ENCODE assay signal across 18 cellular contexts in the genomic region with DNA sequence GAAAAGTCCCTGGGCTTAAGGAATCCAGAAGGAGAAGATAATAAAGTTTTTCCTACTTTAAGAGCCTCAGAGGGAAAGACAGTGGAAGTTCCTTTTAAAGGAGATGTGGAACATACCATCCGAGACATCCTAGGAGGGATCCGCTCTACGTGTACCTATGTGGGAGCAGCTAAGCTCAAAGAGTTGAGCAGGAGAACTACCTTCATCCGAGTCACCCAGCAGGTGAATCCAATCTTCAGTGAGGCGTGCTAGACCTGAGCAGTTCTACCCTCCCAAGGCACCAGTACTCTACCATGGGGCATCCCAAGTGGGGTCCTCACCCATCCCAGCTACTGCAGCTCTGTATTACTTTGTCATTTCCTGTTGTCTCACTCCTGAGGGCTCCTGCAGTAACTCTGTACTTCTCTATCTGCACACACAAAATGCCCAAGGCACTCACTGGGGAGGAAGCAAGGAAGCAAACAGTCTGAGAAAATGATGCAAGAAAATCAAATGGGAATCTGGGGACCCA. TPM values are rescaled to one million over a fixed set of nuclear protein-coding genes. Genes with fewer than 3 reads are reported as not detected.
DNase-seq lines count a peak whose midpoint lies in the region; ATAC-seq and TF ChIP-seq lines count a peak whose summit lies in the region.
"Had no signal": no experiment of that assay in that cellular context is flagged by ENCODE, and none has a peak within 500 bp of the region (broad histone marks: within the 10 kb centered on the region; RNA-seq: fewer than 3 reads in every experiment).

No MANE protein-coding gene starts in this region.

- H3K4me3 Mint-ChIP-seq in activated naive CD4-positive, alpha-beta T cell treated with anti-CD3 and anti-CD28 coated beads, Interleukin-2, amount 50 U/mL, for 24 hours, result peak overlapping the region; percentile 40
- H3K4me3 Mint-ChIP-seq in activated B cell treated with CpG ODN at 0.5 μM for 24 hours, result peak overlapping the region; percentile 45
- H3K4me3 Mint-ChIP-seq in glutamatergic neuron (ENCODE audit: unreplicated experiment), result peak overlapping the region; percentile 13
- no peak overlapping the region for H3K4me3 Mint-ChIP-seq in stimulated activated naive B cell treated with anti-CD40 and anti-IgM and Interleukin-4, amounts not matched to agents 10 μg/mL and 1 μg/mL and 100 μg/mL, for 72 hours
- H3K4me3 Mint-ChIP-seq: dendritic cell treated with granulocyte-macrophage colony-stimulating factor and Interleukin-4, amounts not matched to agents 40 ng/mL and 50 ng/mL, for 4 days had no signal

- H3K27me3 Mint-ChIP-seq in activated naive CD4-positive, alpha-beta T cell treated with anti-CD3 and anti-CD28 coated beads, Interleukin-2, amount 50 U/mL, for 24 hours, result no peaks in the 10 kb centered on the region
- H3K27me3 Mint-ChIP-seq in activated B cell treated with CpG ODN at 0.5 μM for 24 hours (no peaks in the 10 kb centered on the region), glutamatergic neuron (ENCODE audit: unreplicated experiment) (peaks cover 7% of the 10 kb centered on the region)
- H3K27me3 Mint-ChIP-seq in stimulated activated naive B cell treated with anti-CD40 and anti-IgM and Interleukin-4, amounts not matched to agents 10 μg/mL and 1 μg/mL and 100 μg/mL, for 72 hours, result no peaks in the 10 kb centered on the region
- H3K27me3 Mint-ChIP-seq: dendritic cell treated with granulocyte-macrophage colony-stimulating factor and Interleukin-4, amounts not matched to agents 40 ng/mL and 50 ng/mL, for 4 days had no signal

- CTCF ChIA-PET in activated B cell treated with CpG ODN at 0.5 μM for 24 hours (lab: Charles Lee), result interaction anchor here (1.1 to 1.8 kb wide), 4 partner anchors 23 to 193 kb away, joined by 3 to 4 read pairs (median 4); partner anchors contain the start of gene MDP1

- POLR2A ChIA-PET in activated B cell treated with CpG ODN at 0.5 μM for 24 hours (lab: Charles Lee), result interaction anchor here (0.5 to 11.1 kb wide), 13 partner anchors 10 to 191 kb away, joined by 3 to 242 read pairs (median 3); partner anchors contain the start of genes CBLN3, CHMP4A, DHRS1 and KHNYN

- intact Hi-C loops in activated B cell treated with CpG ODN at 0.5 μM for 24 hours (cut with micrococcal nuclease), result no loop called here

- H3K27ac Mint-ChIP-seq in activated naive CD4-positive, alpha-beta T cell treated with anti-CD3 and anti-CD28 coated beads, Interleukin-2, amount 50 U/mL, for 24 hours, result peak overlapping the region; percentile 93
- H3K27ac Mint-ChIP-seq in activated B cell treated with CpG ODN at 0.5 μM for 24 hours, result peak overlapping the region; percentile 54
- no peak overlapping the region for H3K27ac Mint-ChIP-seq in glutamatergic neuron (ENCODE audit: unreplicated experiment)
- H3K27ac Mint-ChIP-seq in stimulated activated naive B cell treated with anti-CD40 and anti-IgM and Interleukin-4, amounts not matched to agents 10 μg/mL and 1 μg/mL and 100 μg/mL, for 72 hours, result peak overlapping the region; percentile 82
- H3K27ac Mint-ChIP-seq: dendritic cell treated with granulocyte-macrophage colony-stimulating factor and Interleukin-4, amounts not matched to agents 40 ng/mL and 50 ng/mL, for 4 days had no signal

- no peak for DNase-seq in activated naive CD4-positive, alpha-beta T cell treated with Interleukin-2 at 50 U/mL for 16 hours
- DNase-seq in activated B cell treated with CpG ODN at 0.5 μM for 24 hours (no peak), glutamatergic neuron (no peak), HPDE6-E6E7 (ENCODE audit: extremely low spot score) (no peak), ecto neural progenitor cell (ENCODE audit: low spot score) (no peak), NCI-H187 treated with DMSO at 0.1 percent for 48 hours (lab: John Stamatoyannopoulos, UW) (no peak)
- no peak for DNase-seq in stimulated activated naive B cell treated with anti-CD40 and anti-IgM and Interleukin-4, amounts not matched to agents 10 μg/mL and 1 μg/mL and 100 μg/mL, for 72 hours
- DNase-seq: anterior cingulate cortex; DND-41; NCI-H1436; NCI-H510A treated with DMSO at 0.1 percent for 48 hours; stimulated activated CD4-positive, alpha-beta T cell treated with anti-CD3 and anti-CD28 coated beads, Interleukin-1b, Interleukin-23, amount 100 ng/mL, for 48 hours; T-helper 9 cell; uterus had no signal

- no peak for ATAC-seq in activated B cell treated with CpG ODN at 0.5 μM for 24 hours (ENCODE audit: low read depth)
- no peak for ATAC-seq in stimulated activated naive B cell treated with anti-CD40 and anti-IgM and Interleukin-4, amounts not matched to agents 10 μg/mL and 1 μg/mL and 100 μg/mL, for 72 hours (replicated peaks)
- ATAC-seq: GM12878, Panc1 had no signal

- peaks cover 79% of the 10 kb centered on the region for H3K4me1 Mint-ChIP-seq in activated naive CD4-positive, alpha-beta T cell treated with anti-CD3 and anti-CD28 coated beads, Interleukin-2, amount 50 U/mL, for 24 hours
- H3K4me1 Mint-ChIP-seq in activated B cell treated with CpG ODN at 0.5 μM for 24 hours, result peaks cover 71% of the 10 kb centered on the region
- H3K4me1 Mint-ChIP-seq in glutamatergic neuron (ENCODE audit: low read depth, unreplicated experiment), result peaks cover 6% of the 10 kb centered on the region
- H3K4me1 Mint-ChIP-seq in stimulated activated naive B cell treated with anti-CD40 and anti-IgM and Interleukin-4, amounts not matched to agents 10 μg/mL and 1 μg/mL and 100 μg/mL, for 72 hours, result peaks cover 63 to 77% of the 10 kb centered on the region in 2 donors

- peaks cover 17% of the 10 kb centered on the region for H3K36me3 Mint-ChIP-seq in activated naive CD4-positive, alpha-beta T cell treated with anti-CD3 and anti-CD28 coated beads, Interleukin-2, amount 50 U/mL, for 24 hours
- peaks cover 78% of the 10 kb centered on the region for H3K36me3 Mint-ChIP-seq in activated B cell treated with CpG ODN at 0.5 μM for 24 hours (ENCODE audit: low read depth)
- peaks cover 5% of the 10 kb centered on the region for H3K36me3 Mint-ChIP-seq in glutamatergic neuron (ENCODE audit: unreplicated experiment)
- H3K36me3 Mint-ChIP-seq in stimulated activated naive B cell treated with anti-CD40 and anti-IgM and Interleukin-4, amounts not matched to agents 10 μg/mL and 1 μg/mL and 100 μg/mL, for 72 hours, result peaks cover 53 to 63% of the 10 kb centered on the region in 2 donors

- H3K9me3 Mint-ChIP-seq in activated naive CD4-positive, alpha-beta T cell treated with anti-CD3 and anti-CD28 coated beads, Interleukin-2, amount 50 U/mL, for 24 hours, result no peaks in the 10 kb centered on the region
- H3K9me3 Mint-ChIP-seq in activated B cell treated with CpG ODN at 0.5 μM for 24 hours (no peaks in the 10 kb centered on the region), glutamatergic neuron (ENCODE audit: unreplicated experiment) (peaks cover 8% of the 10 kb centered on the region)
- no peaks in the 10 kb centered on the region for H3K9me3 Mint-ChIP-seq in stimulated activated naive B cell treated with anti-CD40 and anti-IgM and Interleukin-4, amounts not matched to agents 10 μg/mL and 1 μg/mL and 100 μg/mL, for 72 hours
- H3K9me3 Mint-ChIP-seq: dendritic cell treated with granulocyte-macrophage colony-stimulating factor and Interleukin-4, amounts not matched to agents 40 ng/mL and 50 ng/mL, for 4 days had no signal

- TF ChIP-seq CTCF in activated B cell treated with CpG ODN at 0.5 μM for 24 hours (IDR thresholded peaks at IDR 0.05), result no peak
- TF ChIP-seq CTCF in glutamatergic neuron (IDR thresholded peaks at IDR 0.05; ENCODE audit: partially characterized antibody, unreplicated experiment), result no peak

RNA-seq across cellular contexts. Expression of gene TINF2, which starts 3.8 kb away (rescaled TPM):
- total RNA-seq in activated B cell treated with CpG ODN at 0.5 μM for 24 hours (197 and 205 TPM in 2 replicates), glutamatergic neuron (ENCODE audit: unreplicated experiment) (67.0 TPM)

RNA-seq across cellular contexts. Expression of gene GMPR2, which starts 5.9 kb away (rescaled TPM):
- total RNA-seq in activated B cell treated with CpG ODN at 0.5 μM for 24 hours (43.8 and 50.2 TPM in 2 replicates), glutamatergic neuron (ENCODE audit: unreplicated experiment) (55.8 TPM)

RNA-seq across cellular contexts. Expression of gene NEDD8, which starts 6.4 kb away (rescaled TPM):
- total RNA-seq in activated B cell treated with CpG ODN at 0.5 μM for 24 hours (129 and 149 TPM in 2 replicates), glutamatergic neuron (ENCODE audit: unreplicated experiment) (169 TPM)

RNA-seq across cellular contexts. Expression of gene MDP1, which starts 22.7 kb away (rescaled TPM):
- 12.7 and 16.3 TPM in 2 replicates for total RNA-seq in activated B cell treated with CpG ODN at 0.5 μM for 24 hours
- total RNA-seq in glutamatergic neuron (ENCODE audit: unreplicated experiment), result 25.5 TPM

RNA-seq across cellular contexts. Expression of gene TGM1, which starts 24.4 kb away (rescaled TPM):
- 6.4 and 6.5 TPM in 2 replicates for total RNA-seq in activated B cell treated with CpG ODN at 0.5 μM for 24 hours
- 4.2 TPM for total RNA-seq in glutamatergic neuron (ENCODE audit: unreplicated experiment)

Comparison
In these comparisons a context has a peak if more than half of its experiments do, and no peak if none do; other contexts are left out.
1. H3K4me3 Mint-ChIP-seq: peak in activated naive CD4-positive, alpha-beta T cell treated with anti-CD3 and anti-CD28 coated beads, Interleukin-2, amount 50 U/mL, for 24 hours (single experiment), activated B cell treated with CpG ODN at 0.5 μM for 24 hours (single experiment) and glutamatergic neuron (single experiment); none in stimulated activated naive B cell treated with anti-CD40 and anti-IgM and Interleukin-4, amounts not matched to agents 10 μg/mL and 1 μg/mL and 100 μg/mL, for 72 hours (0 of 2).